8 cellular contexts compared by ENCODE assay signal in genomic region chr17:27296427-27296979, GRCh38. TPM values are rescaled to one million over a fixed set of nuclear protein-coding genes. Genes with fewer than 3 reads are reported as not detected.
DNase-seq lines count a peak whose midpoint lies in the region; TF ChIP-seq lines count a peak whose summit lies in the region.

No MANE protein-coding gene starts in this region.

- H3K27ac ChIP-seq in epithelial cell of prostate: peak overlapping the region; percentile 96

- intact Hi-C loops in posterior vena cava (cut with DNase I): no loop called here

- H3K9me3 Mint-ChIP-seq in progenitor cell of endocrine pancreas (ENCODE audit: low read depth): no peaks in the 10 kb centered on the region

- H3K27ac Mint-ChIP-seq in progenitor cell of endocrine pancreas: peak overlapping the region; percentile 100

- peak overlapping the region; percentile 100 for H3K4me3 Mint-ChIP-seq in progenitor cell of endocrine pancreas (ENCODE audit: low read depth)

- peaks cover 4% of the 10 kb centered on the region for H3K36me3 Mint-ChIP-seq in progenitor cell of endocrine pancreas (ENCODE audit: insufficient read depth)

- peak; percentile 88 for DNase-seq in EH (ENCODE audit: low read depth)
- peak; percentile 69 for DNase-seq in RKO (ENCODE audit: low spot score)
- no peak for DNase-seq in epithelial cell of prostate (ENCODE audit: low read depth, low spot score)
- DNase-seq in progenitor cell of endocrine pancreas (ENCODE audit: low spot score, unreplicated experiment): no peak
- no peak for DNase-seq in NCI-H2171 (lab: John Stamatoyannopoulos, UW)
- DNase-seq in medulla oblongata (ENCODE audit: extremely low spot score): no peak
- DNase-seq in posterior vena cava (ENCODE audit: low spot score): no peak
- DNase-seq in activated gamma-delta T cell treated with Interleukin-2 at 50 U/mL for 16 hours: no peak

- peaks cover 31% of the 10 kb centered on the region for H3K4me1 Mint-ChIP-seq in progenitor cell of endocrine pancreas (ENCODE audit: low read depth)

- TF ChIP-seq CTCF in progenitor cell of endocrine pancreas (IDR thresholded peaks at IDR 0.05; ENCODE audit: unreplicated experiment): no peak

- no peaks in the 10 kb centered on the region for H3K27me3 Mint-ChIP-seq in progenitor cell of endocrine pancreas

RNA-seq across cellular contexts. Expression of gene WSB1, which starts 2.6 kb away (rescaled TPM):
- total RNA-seq in progenitor cell of endocrine pancreas: 452 and 468 TPM in 2 replicates
- total RNA-seq in posterior vena cava: 100 to 1,000 TPM; 206 to 227 TPM

Comparison
In these comparisons a context has a peak if more than half of its experiments do, and no peak if none do; other contexts are left out.
1. DNase-seq: peak in EH (single experiment) and RKO (single experiment); none in epithelial cell of prostate (single experiment), progenitor cell of endocrine pancreas (single experiment), NCI-H2171 (single experiment), medulla oblongata (single experiment), posterior vena cava (single experiment) and activated gamma-delta T cell treated with Interleukin-2 at 50 U/mL for 16 hours (single experiment).